Comparison of ENCODE assay signal across 19 cellular contexts in the genomic region with DNA sequence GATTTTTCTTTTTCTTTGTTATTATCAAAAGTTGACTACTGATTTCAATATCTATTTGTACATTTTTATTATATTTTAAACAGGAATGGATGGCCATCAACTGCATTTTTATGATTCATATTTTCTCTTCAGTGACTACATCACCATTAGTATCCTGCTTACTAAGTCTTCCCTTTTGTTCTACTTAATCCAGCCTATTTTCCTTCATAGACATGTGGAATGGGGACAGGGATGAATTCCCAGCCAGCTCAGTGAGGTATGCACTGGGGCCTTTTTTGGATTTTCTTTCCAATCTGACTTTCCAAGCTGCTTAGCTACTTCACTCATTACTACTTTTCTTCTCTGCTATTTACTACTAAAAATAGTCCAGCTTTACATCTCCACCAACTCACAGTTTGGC. TPM values are rescaled to one million over a fixed set of nuclear protein-coding genes. Genes with fewer than 3 reads are reported as not detected.
A peak's percentile ranks its signal among the peaks of the same experiment; 100 is the strongest.
DNase-seq lines count a peak whose midpoint lies in the region; ATAC-seq and TF ChIP-seq lines count a peak whose summit lies in the region.
"Had no signal": no experiment of that assay in that cellular context is flagged by ENCODE, and none has a peak within 500 bp of the region (broad histone marks: within the 10 kb centered on the region; RNA-seq: fewer than 3 reads in every experiment).

No MANE protein-coding gene starts in this region.

- intact Hi-C loops in left lung (cut with DNase I) (no loop called here), tibial artery (cut with DNase I; ENCODE audit: low total_unique reads) (no loop called here)

- no peaks in the 10 kb centered on the region for H3K9me3 Mint-ChIP-seq in chondrocyte (ENCODE audit: low read depth)
- H3K9me3 Mint-ChIP-seq: activated naive CD4-positive, alpha-beta T cell treated with anti-CD3 and anti-CD28 coated beads, Interleukin-2, amount 10 ng/mL, durations not matched to agents 7 days and 5 days; activated T-cell treated with anti-CD3 and anti-CD28 coated beads, Interleukin-2, amount 50 U/mL, for 4 hours; stimulated activated effector memory CD8-positive, alpha-beta T cell treated with anti-CD3 and anti-CD28 coated beads, Interleukin-12 subunit alpha, Interleukin-12 subunit beta, amount 100 ng/mL, for 72 hours had no signal

- no peaks in the 10 kb centered on the region for H3K36me3 Mint-ChIP-seq in chondrocyte (ENCODE audit: low read depth)
- H3K36me3 Mint-ChIP-seq: activated naive CD4-positive, alpha-beta T cell treated with anti-CD3 and anti-CD28 coated beads, Interleukin-2, amount 10 ng/mL, durations not matched to agents 7 days and 5 days; stimulated activated effector memory CD8-positive, alpha-beta T cell treated with anti-CD3 and anti-CD28 coated beads, Interleukin-12 subunit alpha, Interleukin-12 subunit beta, amount 100 ng/mL, for 72 hours had no signal

- H3K4me3 ChIP-seq in left lung, result no peak overlapping the region
- no peak overlapping the region for H3K4me3 ChIP-seq in tibial artery

- peak overlapping the region; percentile 74 for H3K27ac Mint-ChIP-seq in chondrocyte (ENCODE audit: unreplicated experiment)
- H3K27ac Mint-ChIP-seq: activated CD8-positive, alpha-beta T cell treated with anti-CD3 and anti-CD28 coated beads, Interleukin-2, amount 10 ng/mL, durations not matched to agents 7 days and 5 days; activated naive CD4-positive, alpha-beta T cell treated with anti-CD3 and anti-CD28 coated beads, Interleukin-2, amount 10 ng/mL, durations not matched to agents 7 days and 5 days; stimulated activated effector memory CD8-positive, alpha-beta T cell treated with anti-CD3 and anti-CD28 coated beads, Interleukin-12 subunit alpha, Interleukin-12 subunit beta, amount 100 ng/mL, for 72 hours had no signal

- peak; percentile 30 for ATAC-seq in left lung
- ATAC-seq: activated CD4-positive, CD25-positive, alpha-beta regulatory T cell treated with anti-CD3 and anti-CD28 coated beads, Interleukin-2, amount 50 U/mL, for 24 hours; activated CD8-positive, alpha-beta T cell treated with anti-CD3 and anti-CD28 coated beads, Interleukin-2, amount 10 ng/mL, durations not matched to agents 7 days and 5 days; activated T-cell treated with anti-CD3 and anti-CD28 coated beads, Interleukin-2, amount 50 U/mL, for 4 hours; stimulated activated effector memory CD8-positive, alpha-beta T cell treated with anti-CD3 and anti-CD28 coated beads, Interleukin-12 subunit alpha, Interleukin-12 subunit beta, amount 100 ng/mL, for 72 hours had no signal

- peaks cover 58% of the 10 kb centered on the region for H3K4me1 Mint-ChIP-seq in chondrocyte (ENCODE audit: low read depth)
- H3K4me1 Mint-ChIP-seq: activated naive CD4-positive, alpha-beta T cell treated with anti-CD3 and anti-CD28 coated beads, Interleukin-2, amount 10 ng/mL, durations not matched to agents 7 days and 5 days; stimulated activated effector memory CD8-positive, alpha-beta T cell treated with anti-CD3 and anti-CD28 coated beads, Interleukin-12 subunit alpha, Interleukin-12 subunit beta, amount 100 ng/mL, for 72 hours had no signal

- H3K27me3 ChIP-seq in left lung (no peaks in the 10 kb centered on the region), tibial artery (no peaks in the 10 kb centered on the region)

- TF ChIP-seq CTCF in chondrocyte (IDR thresholded peaks at IDR 0.05) (no peak), left lung (IDR thresholded peaks at IDR 0.05) (no peak), tibial artery (IDR thresholded peaks at IDR 0.05) (no peak)

- no peak overlapping the region for H3K4me3 Mint-ChIP-seq in chondrocyte (ENCODE audit: unreplicated experiment)
- H3K4me3 Mint-ChIP-seq: activated CD8-positive, alpha-beta T cell treated with anti-CD3 and anti-CD28 coated beads, Interleukin-2, amount 10 ng/mL, durations not matched to agents 7 days and 5 days; activated naive CD4-positive, alpha-beta T cell treated with anti-CD3 and anti-CD28 coated beads, Interleukin-2, amount 10 ng/mL, durations not matched to agents 7 days and 5 days; activated T-cell treated with anti-CD3 and anti-CD28 coated beads, Interleukin-2, amount 50 U/mL, for 4 hours; stimulated activated effector memory CD8-positive, alpha-beta T cell treated with anti-CD3 and anti-CD28 coated beads, Interleukin-12 subunit alpha, Interleukin-12 subunit beta, amount 100 ng/mL, for 72 hours had no signal

- H3K4me1 ChIP-seq in left lung (no peaks in the 10 kb centered on the region), tibial artery (peaks cover 0 to 36% (median 19%) of the 10 kb centered on the region in 4 donors)

- no peaks in the 10 kb centered on the region for H3K27me3 Mint-ChIP-seq in chondrocyte (ENCODE audit: low read depth)
- H3K27me3 Mint-ChIP-seq: activated naive CD4-positive, alpha-beta T cell treated with anti-CD3 and anti-CD28 coated beads, Interleukin-2, amount 10 ng/mL, durations not matched to agents 7 days and 5 days had no signal

- H3K27ac ChIP-seq in left lung, result no peak overlapping the region
- H3K27ac ChIP-seq in tibial artery, result peak overlapping the region; percentile 28 to 40

- H3K36me3 ChIP-seq in left lung, result no peaks in the 10 kb centered on the region
- no peaks in the 10 kb centered on the region for H3K36me3 ChIP-seq in tibial artery

- DNase-seq in NCI-H69 (lab: John Stamatoyannopoulos, UW) (peak; percentile 24), chondrocyte (ENCODE audit: low spot score) (no peak), left lung (no peak), tibial artery (no peak), C1 segment of cervical spinal cord (lab: John Stamatoyannopoulos, UW) (no peak), NOMO-1 treated with dmso at 0.1 percent for 144 hours (lab: John Stamatoyannopoulos, UW; ENCODE audit: unreplicated experiment) (no peak), NCI-H1105 (lab: John Stamatoyannopoulos, UW) (no peak)
- DNase-seq: activated CD8-positive, alpha-beta T cell treated with anti-CD3 and anti-CD28 coated beads, Interleukin-2, amount 10 ng/mL, durations not matched to agents 7 days and 5 days; activated naive CD4-positive, alpha-beta T cell treated with anti-CD3 and anti-CD28 coated beads, Interleukin-2, amount 10 ng/mL, durations not matched to agents 7 days and 5 days; activated T-cell treated with anti-CD3 and anti-CD28 coated beads, Interleukin-2, amount 50 U/mL, for 4 hours; AML-193; erythroblast; KBM-7; NCI-H748 treated with DMSO at 0.1 percent for 48 hours; OCI-M1; retina; trophoblast cell had no signal

- H3K9me3 ChIP-seq in left lung, result no peaks in the 10 kb centered on the region
- no peaks in the 10 kb centered on the region for H3K9me3 ChIP-seq in tibial artery

RNA-seq across cellular contexts. Expression of a gene that starts 38.4 kb away (rescaled TPM):
- 3.5 to 4.3 TPM (median 3.6 TPM) in 3 replicates for total RNA-seq in chondrocyte
- 1 to 10 TPM; 3.7 to 6.9 TPM for total RNA-seq in left lung

Comparison
In these comparisons a context has a peak if more than half of its experiments do, and no peak if none do; other contexts are left out.
1. H3K27ac ChIP-seq: peak in tibial artery (2 of 2); none in left lung (0 of 2).